In genomic region chr1:94092210-94092613, GRCh38 we compare ENCODE assay signal across 2 cellular contexts.
TF ChIP-seq lines count a peak whose summit lies in the region.

No MANE protein-coding gene starts in this region.

TF ChIP-seq in WTC11, 78 proteins besides CTCF, POLR2A, EP300 and RAD21 (continued from another document):
- TF ChIP-seq ZNF532 (CRISPR knock-in tag; IDR thresholded peaks at IDR 0.05; ENCODE audit: borderline replicate concordance), result no peak
- TF ChIP-seq ERG (CRISPR knock-in tag; IDR thresholded peaks at IDR 0.05), result no peak
- TF ChIP-seq ZNF219 (CRISPR knock-in tag; IDR thresholded peaks at IDR 0.05; ENCODE audit: borderline replicate concordance), result no peak
- no peak for TF ChIP-seq USF1 (CRISPR knock-in tag; IDR thresholded peaks at IDR 0.05)

TF ChIP-seq in GM23338, 12 proteins besides CTCF, POLR2A, EP300 and RAD21 (continued from another document):
- TF ChIP-seq ZNF462 (CRISPR knock-in tag; IDR thresholded peaks at IDR 0.05) (no peak), POLR2AphosphoS5 (IDR thresholded peaks at IDR 0.05; ENCODE audit: low read depth) (no peak), EZH2phosphoT487 (IDR thresholded peaks at IDR 0.05; ENCODE audit: unreplicated experiment) (no peak), EZH2 (IDR thresholded peaks at IDR 0.05; ENCODE audit: low read depth, unreplicated experiment) (no peak), NANOG (IDR thresholded peaks at IDR 0.05; ENCODE audit: borderline replicate concordance) (no peak), ETS1 (IDR thresholded peaks at IDR 0.05) (no peak), CREB1 (CRISPR knock-in tag; IDR thresholded peaks at IDR 0.05; ENCODE audit: low read depth) (no peak)
